Comparison of ENCODE assay signal across 21 cellular contexts in the genomic region with DNA sequence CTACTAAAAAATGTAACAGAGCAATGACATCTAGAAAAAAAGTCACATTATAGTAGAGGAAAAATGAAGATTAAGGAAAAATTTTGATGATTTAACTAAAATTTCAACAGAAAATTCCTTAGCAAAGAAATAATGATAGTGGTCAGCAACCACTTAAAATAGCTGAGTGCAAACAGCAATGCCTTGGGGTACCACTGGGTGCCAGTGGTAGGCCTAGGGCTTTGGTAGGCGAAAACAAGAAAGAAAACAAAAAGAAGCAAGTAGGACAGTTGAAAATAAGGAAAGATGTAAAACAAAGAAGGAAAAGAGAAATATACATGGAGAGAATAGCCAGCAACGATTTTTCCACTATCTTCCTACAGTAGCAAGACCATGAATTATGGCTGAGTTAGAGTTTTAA.
A peak's percentile ranks its signal among the peaks of the same experiment; 100 is the strongest.
DNase-seq lines count a peak whose midpoint lies in the region; ATAC-seq and TF ChIP-seq lines count a peak whose summit lies in the region.
"Had no signal": no experiment of that assay in that cellular context is flagged by ENCODE, and none has a peak within 500 bp of the region (broad histone marks: within the 10 kb centered on the region; RNA-seq: fewer than 3 reads in every experiment).

No MANE protein-coding gene starts in this region.

- H3K4me1 ChIP-seq in Loucy (ENCODE audit: insufficient read depth, low read length, poor library complexity, severe bottlenecking) (no peaks in the 10 kb centered on the region), sigmoid colon (no peaks in the 10 kb centered on the region)
- H3K4me1 ChIP-seq: HAP-1, parathyroid adenoma, stomach had no signal

- no peak for TF ChIP-seq EP300 in sigmoid colon (IDR thresholded peaks at IDR 0.05)

- TF ChIP-seq CTCF in GM06990 (IDR thresholded peaks at IDR 0.05; ENCODE audit: insufficient read depth, low read length, poor library complexity, severe bottlenecking) (peak; percentile 52), Loucy (conservative IDR thresholded peaks at IDR 0.05; ENCODE audit: low read length) (peak; percentile 18; the same call in 1 of the 2 replicates), cardiac fibroblast (IDR thresholded peaks at IDR 0.05; ENCODE audit: low read depth, low read length) (peak; percentile 15), sigmoid colon (IDR thresholded peaks at IDR 0.05) (no peak)

- H3K9me3 ChIP-seq in Loucy (ENCODE audit: insufficient read depth, low read depth, low read length): no peaks in the 10 kb centered on the region
- no peaks in the 10 kb centered on the region for H3K9me3 ChIP-seq in sigmoid colon
- H3K9me3 ChIP-seq: HAP-1, stomach had no signal

- TF ChIP-seq POLR2A in sigmoid colon (IDR thresholded peaks at IDR 0.05): no peak

- no peaks in the 10 kb centered on the region for H3K27me3 ChIP-seq in GM06990 (replicated peaks; ENCODE audit: control insufficient read depth, insufficient read depth, low read length)
- H3K27me3 ChIP-seq in Loucy (ENCODE audit: insufficient read depth, low read length, poor library complexity, severe bottlenecking): no peaks in the 10 kb centered on the region
- H3K27me3 ChIP-seq in sigmoid colon: no peaks in the 10 kb centered on the region
- H3K27me3 ChIP-seq: stomach had no signal

- ATAC-seq in HG02981 (IDR thresholded peaks at IDR 0.05; ENCODE audit: unreplicated experiment) (no peak), HG03045 (IDR thresholded peaks at IDR 0.05; ENCODE audit: unreplicated experiment) (no peak), HG03460 (IDR thresholded peaks at IDR 0.05; ENCODE audit: unreplicated experiment) (no peak)
- ATAC-seq: activated T-cell treated with anti-CD3 and anti-CD28 coated beads, Interleukin-2, amount 50 U/mL, for 4 hours; T-cell had no signal

- no peak overlapping the region for H3K4me2 ChIP-seq in Loucy (ENCODE audit: low read depth, low read length, poor library complexity, severe bottlenecking)

- H3K9me2 ChIP-seq in Loucy (replicated peaks; ENCODE audit: low read depth, low read length): no peaks in the 10 kb centered on the region

- H3F3A ChIP-seq in Loucy (ENCODE audit: low read depth): no peaks in the 10 kb centered on the region

- H3K4me3 ChIP-seq in GM06990 (replicated peaks; ENCODE audit: low read depth, low read length) (no peak overlapping the region), Loucy (ENCODE audit: low read length, poor library complexity, severe bottlenecking) (no peak overlapping the region), cardiac fibroblast (replicated peaks in 1 of 2; ENCODE audit: low read depth in 2 of 2, low read length in 2 of 2) (no peak overlapping the region), sigmoid colon (no peak overlapping the region)
- H3K4me3 ChIP-seq: HAP-1, lung, stomach had no signal

- intact Hi-C loops in sigmoid colon (cut with DNase I): no loop called here

- no peak overlapping the region for H3K9ac ChIP-seq in Loucy (ENCODE audit: low read depth, low read length, poor library complexity, severe bottlenecking)
- H3K9ac ChIP-seq: parathyroid adenoma had no signal

- no peaks in the 10 kb centered on the region for H4K20me1 ChIP-seq in Loucy (ENCODE audit: insufficient read depth, low read length, poor library complexity, severe bottlenecking)

- whole genome bisulfite sequencing in sigmoid colon, 2 donors: 42 to 45% methylated on average over 2 of the region's 2 CpGs

- H3K79me2 ChIP-seq in Loucy (ENCODE audit: insufficient read depth, low read length): no peaks in the 10 kb centered on the region
- H3K79me2 ChIP-seq: parathyroid adenoma had no signal

- H2AFZ ChIP-seq in Loucy (ENCODE audit: low read length): no peak overlapping the region
- H2AFZ ChIP-seq: parathyroid adenoma had no signal

- H3K36me3 ChIP-seq in GM06990 (ENCODE audit: control insufficient read depth, insufficient read depth, low read length): no peaks in the 10 kb centered on the region
- H3K36me3 ChIP-seq in Loucy (ENCODE audit: insufficient read depth, low read length): no peaks in the 10 kb centered on the region
- no peaks in the 10 kb centered on the region for H3K36me3 ChIP-seq in sigmoid colon
- H3K36me3 ChIP-seq: HAP-1, stomach had no signal

- no peak overlapping the region for H3K27ac ChIP-seq in sigmoid colon
- H3K27ac ChIP-seq: parathyroid adenoma, stomach had no signal

- DNase-seq in GM06990 (ENCODE audit: extremely low read depth, insufficient read length) (no peak), cardiac fibroblast (ENCODE audit: low read depth in 2 of 2) (no peak), islet precursor cell (peak; percentile 37), sigmoid colon (no peak)
- DNase-seq: activated CD4-positive, alpha-beta T cell treated with anti-CD3 and anti-CD28 coated beads, Interleukin-2, amount 50 U/mL, for 48 hours; activated T-cell treated with anti-CD3 and anti-CD28 coated beads, Interleukin-2, amount 50 U/mL, for 4 hours; CD4-positive, alpha-beta memory T cell; DMS79; erythroblast; KG1; NCI-H1105 treated with DMSO at 0.1 percent for 48 hours; NCI-H2171; stomach; T-cell had no signal

Comparison
In these comparisons a context has a peak if more than half of its experiments do, and no peak if none do; other contexts are left out.
1. CTCF ChIP-seq: peak in GM06990 (single experiment), Loucy (single experiment) and cardiac fibroblast (single experiment); none in sigmoid colon (0 of 4).